Comparison of ENCODE assay signal across 22 cellular contexts in the genomic region with DNA sequence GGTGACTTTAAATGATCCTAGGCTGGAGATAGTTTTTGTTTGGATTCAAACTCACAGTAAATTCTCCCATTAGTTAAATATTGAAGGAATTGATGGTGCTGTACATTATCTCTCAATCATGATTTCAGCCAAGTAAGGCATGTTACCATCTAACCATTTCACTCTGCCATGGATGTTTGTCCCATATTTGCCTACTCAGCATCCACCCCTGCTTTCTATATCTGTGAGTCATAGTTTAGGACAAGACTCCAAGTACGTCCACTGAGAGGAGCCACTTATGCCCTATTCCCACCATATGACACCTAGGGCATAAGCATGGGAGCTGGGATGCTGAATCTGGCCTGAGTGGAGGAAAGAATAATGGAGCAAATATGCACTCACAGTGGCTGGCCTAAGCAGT.
DNase-seq lines count a peak whose midpoint lies in the region; ATAC-seq, FAIRE-seq and TF ChIP-seq lines count a peak whose summit lies in the region.
"Had no signal": no experiment of that assay in that cellular context is flagged by ENCODE, and none has a peak within 500 bp of the region (broad histone marks: within the 10 kb centered on the region; RNA-seq: fewer than 3 reads in every experiment).

No MANE protein-coding gene starts in this region.

- H3K27ac ChIP-seq in HepG2 (ENCODE audit: extremely low read length, insufficient read depth, low read length) (no peak overlapping the region), right lobe of liver (no peak overlapping the region)
- H3K27ac ChIP-seq: BLaER1 treated with 17β-estradiol and CSF1 and Interleukin-3, amounts not matched to agents 10 nM and 100 nM; C4-2B had no signal

- CTCF ChIA-PET in HepG2 (lab: Yijun Ruan, JAX; ENCODE audit: low intra/inter-chr PET ratio, low total read pairs): no interaction called here

- BruUV-seq in HepG2 (replicated peaks; lab: Mats Ljungman, UMichigan): no TSS peak

- H3K4me3 ChIP-seq in HepG2 (replicated peaks in 1 of 3; ENCODE audit: insufficient read depth in 1 of 3, low read depth in 2 of 3, low read length in 3 of 3) (no peak overlapping the region), right lobe of liver (no peak overlapping the region)
- H3K4me3 ChIP-seq: BLaER1 treated with 17β-estradiol and CSF1 and Interleukin-3, amounts not matched to agents 10 nM and 100 nM had no signal

- TF ChIP-seq RAD21 in HepG2 (CRISPR knock-in tag; IDR thresholded peaks at IDR 0.05): no peak

- H3K36me3 ChIP-seq in HepG2 (replicated peaks in 1 of 2; ENCODE audit: control insufficient read depth in 1 of 2, insufficient read depth in 2 of 2, low read length in 2 of 2) (no peaks in the 10 kb centered on the region), right lobe of liver (no peaks in the 10 kb centered on the region)
- H3K36me3 ChIP-seq: BLaER1 treated with 17β-estradiol and CSF1 and Interleukin-3, amounts not matched to agents 10 nM and 100 nM had no signal

- no peak for FAIRE-seq in HepG2 (lab: Jason Lieb, UNC)
- FAIRE-seq: A204.1, D721Med, G401.6, GM12891, GM19239 had no signal

- no peaks in the 10 kb centered on the region for H3K79me2 ChIP-seq in HepG2 (ENCODE audit: insufficient read depth, low read length)

- TF ChIP-seq CTCF in HepG2 (CRISPR knock-in tag; IDR thresholded peaks at IDR 0.05) (no peak), right lobe of liver (IDR thresholded peaks at IDR 0.05) (no peak)

- H3K4me1 ChIP-seq in HepG2 (ENCODE audit: insufficient read depth, low read length) (no peaks in the 10 kb centered on the region), right lobe of liver (peaks cover 0 to 7% (median 0%) of the 10 kb centered on the region in 4 donors)
- H3K4me1 ChIP-seq: BLaER1 treated with 17β-estradiol and CSF1 and Interleukin-3, amounts not matched to agents 10 nM and 100 nM; Caco-2 had no signal

- H3K9me3 ChIP-seq in HepG2 (ENCODE audit: low read length) (peaks cover 38% of the 10 kb centered on the region), right lobe of liver (no peaks in the 10 kb centered on the region)
- H3K9me3 ChIP-seq: BLaER1 treated with 17β-estradiol and CSF1 and Interleukin-3, amounts not matched to agents 10 nM and 100 nM; Caco-2 had no signal

- DNase-seq in HepG2 (ENCODE audit: low spot score): no peak
- no peak for DNase-seq in right lobe of liver
- DNase-seq in HT1080 (ENCODE audit: low read depth): peak; percentile 2
- DNase-seq in SK-MEL-5 (ENCODE audit: low read depth, low spot score): peak; percentile 4
- no peak for DNase-seq in HPDE6-E6E7 (ENCODE audit: extremely low spot score)
- DNase-seq in superior temporal gyrus (ENCODE audit: extremely low spot score): no peak
- no peak for DNase-seq in NAMALWA (ENCODE audit: low spot score)
- DNase-seq: 8988T; AML-193; Caco-2; Calu3; CD4-positive, alpha-beta T cell; CD8-positive, alpha-beta T cell; DMS79 treated with DMSO at 0.1 percent for 48 hours; GF-D8 had no signal

- in situ Hi-C loops in HepG2 (cut with HindIII; ENCODE audit: extremely low pct_ligation_motif_present, low pct_unique_long_range_greater_than_20kb) (no loop called here), SK-MEL-5 (cut with HindIII; ENCODE audit: low pct_unique_long_range_greater_than_20kb, low sequenced_read_pairs) (no loop called here)

- H3K9ac ChIP-seq in HepG2 (ENCODE audit: insufficient read depth, low read depth, low read length): no peak overlapping the region
- H3K9ac ChIP-seq: BLaER1 treated with 17β-estradiol and CSF1 and Interleukin-3, amounts not matched to agents 10 nM and 100 nM had no signal

- POLR2A ChIA-PET in HepG2 (lab: Yijun Ruan, JAX): no interaction called here

- H3K27me3 ChIP-seq in HepG2 (ENCODE audit: control insufficient read depth in 1 of 2, insufficient read depth in 2 of 2, low read length in 2 of 2): no peaks in the 10 kb centered on the region
- no peaks in the 10 kb centered on the region for H3K27me3 ChIP-seq in right lobe of liver
- H3K27me3 ChIP-seq: BLaER1 treated with 17β-estradiol and CSF1 and Interleukin-3, amounts not matched to agents 10 nM and 100 nM had no signal

- intact Hi-C loops in HepG2 (cut with micrococcal nuclease; ENCODE audit: unreplicated experiment): no loop called here
- intact Hi-C loops in right lobe of liver (cut with DNase I): no loop called here

- no peak overlapping the region for H2AFZ ChIP-seq in HepG2 (ENCODE audit: low read length)

- ATAC-seq in HepG2 (no peak), right lobe of liver (no peak)
- ATAC-seq: CD8-positive, alpha-beta T cell had no signal

- WGBS in HepG2 (ENCODE audit: low lambda C conversion rate): 0% methylated on average over 1 of the region's 1 CpG
- 90% methylated on average over 1 of the region's 1 CpG for WGBS in right lobe of liver (ENCODE audit: insufficient coverage, low coverage, low lambda C conversion rate, missing lambda C conversion rate)

- no peak for TF ChIP-seq EP300 in HepG2 (IDR thresholded peaks at IDR 0.05; ENCODE audit: low read depth in 2 of 2, low read length in 2 of 2)
- TF ChIP-seq EP300 in HepG2 (CRISPR knock-in tag; IDR thresholded peaks at IDR 0.05; ENCODE audit: borderline replicate concordance): no peak

- TF ChIP-seq POLR2A in HepG2 (IDR thresholded peaks at IDR 0.05; ENCODE audit: insufficient read depth in 1 of 2, low read depth in 2 of 2, low read length in 2 of 2) (no peak), right lobe of liver (IDR thresholded peaks at IDR 0.05) (no peak)

- H4K20me1 ChIP-seq in HepG2 (ENCODE audit: insufficient read depth, low read length): no peaks in the 10 kb centered on the region
- H4K20me1 ChIP-seq: BLaER1 treated with 17β-estradiol and CSF1 and Interleukin-3, amounts not matched to agents 10 nM and 100 nM had no signal

- H3K4me2 ChIP-seq in HepG2 (ENCODE audit: low read depth, low read length): no peak overlapping the region
- H3K4me2 ChIP-seq: BLaER1 treated with 17β-estradiol and CSF1 and Interleukin-3, amounts not matched to agents 10 nM and 100 nM had no signal

TF ChIP-seq in HepG2, 621 proteins besides CTCF, POLR2A, EP300 and RAD21:
- TF ChIP-seq MAFF (IDR thresholded peaks at IDR 0.05; ENCODE audit: low read depth, low read length): peak; percentile 62
- TF ChIP-seq MAFK (conservative IDR thresholded peaks at IDR 0.05 in 1 of 2, IDR thresholded peaks at IDR 0.05 in 1 of 2; ENCODE audit: low read length in 2 of 2): peak; percentile 65 to 80
- no peak for TF ChIP-seq ZNF460 (CRISPR knock-in tag; IDR thresholded peaks at IDR 0.05; ENCODE audit: borderline replicate concordance)
TF ChIP-seq in HepG2: peak in this region for 2.

Comparison
In these comparisons a context has a peak if more than half of its experiments do, and no peak if none do; other contexts are left out.
1. DNase-seq: peak in HT1080 (single experiment) and SK-MEL-5 (single experiment); none in HepG2 (single experiment), right lobe of liver (0 of 3), HPDE6-E6E7 (single experiment), superior temporal gyrus (single experiment) and NAMALWA (single experiment).